19 cellular contexts compared by ENCODE assay signal in genomic region chr12:100484178-100484886, GRCh38. TPM values are rescaled to one million over a fixed set of nuclear protein-coding genes. Genes with fewer than 3 reads are reported as not detected.
A peak's percentile ranks its signal among the peaks of the same experiment; 100 is the strongest.
DNase-seq lines count a peak whose midpoint lies in the region; ATAC-seq and TF ChIP-seq lines count a peak whose summit lies in the region.
"Had no signal": no experiment of that assay in that cellular context is flagged by ENCODE, and none has a peak within 500 bp of the region (broad histone marks: within the 10 kb centered on the region; RNA-seq: fewer than 3 reads in every experiment).

No MANE protein-coding gene starts in this region.

- no peaks in the 10 kb centered on the region for H3K9me3 ChIP-seq in BLaER1 treated with 17β-estradiol and CSF1 and Interleukin-3, amounts not matched to agents 10 nM and 100 nM (replicated peaks in 1 of 11)
- no peaks in the 10 kb centered on the region for H3K9me3 ChIP-seq in mucosa of descending colon

- no peak overlapping the region for H3K27ac ChIP-seq in BLaER1 treated with 17β-estradiol and CSF1 and Interleukin-3, amounts not matched to agents 10 nM and 100 nM

- H3K27me3 Mint-ChIP-seq in activated naive CD8-positive, alpha-beta T cell treated with anti-CD3 and anti-CD28 coated beads, Interleukin-2, amount 50 U/mL, for 24 hours: peaks cover 3% of the 10 kb centered on the region
- no peaks in the 10 kb centered on the region for H3K27me3 Mint-ChIP-seq in glutamatergic neuron (ENCODE audit: unreplicated experiment)

- ATAC-seq in mucosa of descending colon: peak; percentile 55
- no peak for ATAC-seq in activated naive CD8-positive, alpha-beta T cell treated with anti-CD3 and anti-CD28 coated beads, Interleukin-2, amount 50 U/mL, for 24 hours
- ATAC-seq: GM23338, PC-3 had no signal

- H3K4me1 ChIP-seq in BLaER1 treated with 17β-estradiol and CSF1 and Interleukin-3, amounts not matched to agents 10 nM and 100 nM: peaks cover 0 to 12% (median 6%) of the 10 kb centered on the region in 10 experiments; a peak in 15 of 20 replicates
- no peaks in the 10 kb centered on the region for H3K4me1 ChIP-seq in mucosa of descending colon (ENCODE audit: low read depth)

- no peaks in the 10 kb centered on the region for H3K36me3 Mint-ChIP-seq in activated naive CD8-positive, alpha-beta T cell treated with anti-CD3 and anti-CD28 coated beads, Interleukin-2, amount 50 U/mL, for 24 hours (ENCODE audit: low read depth)
- H3K36me3 Mint-ChIP-seq in glutamatergic neuron (ENCODE audit: unreplicated experiment): no peaks in the 10 kb centered on the region
- H3K36me3 Mint-ChIP-seq: CD4-positive, CD25-positive, alpha-beta regulatory T cell had no signal

- no peaks in the 10 kb centered on the region for H3K36me3 ChIP-seq in BLaER1 treated with 17β-estradiol and CSF1 and Interleukin-3, amounts not matched to agents 10 nM and 100 nM
- no peaks in the 10 kb centered on the region for H3K36me3 ChIP-seq in mucosa of descending colon (ENCODE audit: low read depth)

- DNase-seq in KBM-7: peak; percentile 9
- DNase-seq in fibroblast of villous mesenchyme (ENCODE audit: low read depth): peak; percentile 11
- no peak for DNase-seq in mucosa of descending colon
- DNase-seq in activated naive CD8-positive, alpha-beta T cell treated with anti-CD3 and anti-CD28 coated beads, Interleukin-2, amount 50 U/mL, for 24 hours: no peak
- no peak for DNase-seq in hepatic stellate cell (ENCODE audit: low spot score)
- no peak for DNase-seq in glutamatergic neuron
- DNase-seq in activated CD4-positive, alpha-beta T cell treated with anti-CD3 and anti-CD28 coated beads, Interleukin-2, amount 50 U/mL, for 1 hour: no peak
- DNase-seq: CD4-positive, CD25-positive, alpha-beta regulatory T cell; DND-41; GF-D8; KG1; NCI-H1105; NCI-H187; NCI-H446; PC-3 had no signal

- no peaks in the 10 kb centered on the region for H4K20me1 ChIP-seq in BLaER1 treated with 17β-estradiol and CSF1 and Interleukin-3, amounts not matched to agents 10 nM and 100 nM

- intact Hi-C loops in mucosa of descending colon (cut with DNase I, micrococcal nuclease): no loop called here

- in situ Hi-C loops in KBM-7 (cut with MboI; ENCODE audit: low pct_unique_long_range_greater_than_20kb, low sequenced_read_pairs): no loop called here

- TF ChIP-seq CTCF in fibroblast of villous mesenchyme (IDR thresholded peaks at IDR 0.05; ENCODE audit: insufficient read depth, low read depth, low read length) (no peak), mucosa of descending colon (IDR thresholded peaks at IDR 0.05) (no peak), glutamatergic neuron (IDR thresholded peaks at IDR 0.05; ENCODE audit: partially characterized antibody, unreplicated experiment) (no peak)

- no peaks in the 10 kb centered on the region for H3K9me3 Mint-ChIP-seq in activated naive CD8-positive, alpha-beta T cell treated with anti-CD3 and anti-CD28 coated beads, Interleukin-2, amount 50 U/mL, for 24 hours
- no peaks in the 10 kb centered on the region for H3K9me3 Mint-ChIP-seq in glutamatergic neuron (ENCODE audit: unreplicated experiment)
- H3K9me3 Mint-ChIP-seq: GM23338 had no signal

- H3K4me3 Mint-ChIP-seq in activated naive CD8-positive, alpha-beta T cell treated with anti-CD3 and anti-CD28 coated beads, Interleukin-2, amount 50 U/mL, for 24 hours: no peak overlapping the region
- H3K4me3 Mint-ChIP-seq in glutamatergic neuron (ENCODE audit: unreplicated experiment): no peak overlapping the region
- H3K4me3 Mint-ChIP-seq: CD4-positive, CD25-positive, alpha-beta regulatory T cell; GM23338 had no signal

- H3K27me3 ChIP-seq in BLaER1 treated with 17β-estradiol and CSF1 and Interleukin-3, amounts not matched to agents 10 nM and 100 nM: no peaks in the 10 kb centered on the region

- no peak overlapping the region for H3K4me3 ChIP-seq in BLaER1 treated with 17β-estradiol and CSF1 and Interleukin-3, amounts not matched to agents 10 nM and 100 nM
- H3K4me3 ChIP-seq in fibroblast of villous mesenchyme (ENCODE audit: low read depth, low read length) (no peak overlapping the region), mucosa of descending colon (no peak overlapping the region)
- H3K4me3 ChIP-seq: GM23338 had no signal

- no peak overlapping the region for H3K27ac Mint-ChIP-seq in activated naive CD8-positive, alpha-beta T cell treated with anti-CD3 and anti-CD28 coated beads, Interleukin-2, amount 50 U/mL, for 24 hours
- H3K27ac Mint-ChIP-seq in glutamatergic neuron (ENCODE audit: unreplicated experiment): no peak overlapping the region
- H3K27ac Mint-ChIP-seq: CD4-positive, CD25-positive, alpha-beta regulatory T cell; GM23338 had no signal

- no peak overlapping the region for H3K9ac ChIP-seq in BLaER1 treated with 17β-estradiol and CSF1 and Interleukin-3, amounts not matched to agents 10 nM and 100 nM

- peak overlapping the region in 10 of 11 experiments; percentile 5 to 62 (median 21); a peak in 13 of 22 replicates for H3K4me2 ChIP-seq in BLaER1 treated with 17β-estradiol and CSF1 and Interleukin-3, amounts not matched to agents 10 nM and 100 nM
- H3K4me2 ChIP-seq: GM23338 had no signal

- H3K4me1 Mint-ChIP-seq in activated naive CD8-positive, alpha-beta T cell treated with anti-CD3 and anti-CD28 coated beads, Interleukin-2, amount 50 U/mL, for 24 hours: no peaks in the 10 kb centered on the region
- H3K4me1 Mint-ChIP-seq in glutamatergic neuron (ENCODE audit: low read depth, unreplicated experiment): no peaks in the 10 kb centered on the region
- H3K4me1 Mint-ChIP-seq: CD4-positive, CD25-positive, alpha-beta regulatory T cell had no signal

RNA-seq across cellular contexts. Expression of gene NR1H4, which starts 10.7 kb away (rescaled TPM):
- under 0.01 TPM in 1 of 2 replicates, not detected in the other for total RNA-seq in fibroblast of villous mesenchyme
- total RNA-seq in mucosa of descending colon: 10 to 100 TPM in 2 of 3 donors, 1 to 10 TPM in 1; 9.4 to 17.6 (median 13.8) TPM
- not detected for total RNA-seq in glutamatergic neuron (ENCODE audit: unreplicated experiment)
- total RNA-seq: CD4-positive, CD25-positive, alpha-beta regulatory T cell; GM23338; HT1080; MCF 10A; PC-3 had no signal

Comparison
In these comparisons a context has a peak if more than half of its experiments do, and no peak if none do; other contexts are left out.
1. DNase-seq: peak in KBM-7 (single experiment) and fibroblast of villous mesenchyme (single experiment); none in mucosa of descending colon (0 of 3), activated naive CD8-positive, alpha-beta T cell treated with anti-CD3 and anti-CD28 coated beads, Interleukin-2, amount 50 U/mL, for 24 hours (single experiment), hepatic stellate cell (single experiment), glutamatergic neuron (single experiment) and activated CD4-positive, alpha-beta T cell treated with anti-CD3 and anti-CD28 coated beads, Interleukin-2, amount 50 U/mL, for 1 hour (single experiment).
2. RNA of gene NR1H4, which starts 10.7 kb away (total RNA-seq): 9.4 to 17.6 TPM in mucosa of descending colon; under 0.01 TPM in fibroblast of villous mesenchyme and not detected in glutamatergic neuron (single experiment); every median in the first group is over 10 times any median in the second.